In genomic region chr7:20474244-20474643, GRCh38 we compare ENCODE assay signal across 20 cellular contexts.
"Had no signal": no experiment of that assay in that cellular context is flagged by ENCODE, and none has a peak within 500 bp of the region (broad histone marks: within the 10 kb centered on the region; RNA-seq: fewer than 3 reads in every experiment).

No MANE protein-coding gene starts in this region.

- H3K4me3 Mint-ChIP-seq: activated naive CD4-positive, alpha-beta T cell treated with anti-CD3 and anti-CD28 coated beads, Interleukin-2, amount 10 ng/mL, durations not matched to agents 7 days and 5 days; activated T-cell treated with anti-CD3 and anti-CD28 coated beads, Interleukin-2, amount 50 U/mL, for 4 hours; natural killer cell treated with Interleukin-12 subunit alpha and Interleukin-12 subunit beta and Interleukin-15 and Interleukin-18, amount 100 ng/mL, for 72 hours; stimulated activated naive CD8-positive, alpha-beta T cell treated with anti-CD3 and anti-CD28 coated beads, Interleukin-15, Interleukin-2, amounts not matched to agents 100 ng/mL and 50 ng/mL, for 24 hours had no signal

- H3K27me3 ChIP-seq: ascending aorta, esophagus muscularis mucosa, heart right ventricle, right lobe of liver, tibial nerve, uterus had no signal

- DNase-seq: activated CD4-positive, alpha-beta T cell treated with anti-CD3 and anti-CD28 coated beads, Interleukin-2, amount 50 U/mL, for 1 hour; activated CD4-positive, CD25-positive, alpha-beta regulatory T cell treated with anti-CD3 and anti-CD28 coated beads, Interleukin-2, amount 50 U/mL, for 72 hours; activated CD8-positive, alpha-beta memory T cell treated with anti-CD3 and anti-CD28 coated beads, Interleukin-2, amount 50 U/mL, for 4 hours; activated naive CD4-positive, alpha-beta T cell treated with anti-CD3 and anti-CD28 coated beads, Interleukin-2, amount 10 ng/mL, durations not matched to agents 7 days and 5 days; activated T-cell treated with anti-CD3 and anti-CD28 coated beads, Interleukin-2, amount 50 U/mL, for 4 hours; cerebellar nuclear complex; cortex of kidney; heart right ventricle; mesendoderm; right lobe of liver; small intestine; stimulated activated CD4-positive, alpha-beta T cell treated with anti-CD3 and anti-CD28 coated beads, Interleukin-15, amount 100 ng/mL, for 24 hours; stimulated activated CD4-positive, alpha-beta T cell treated with anti-CD3 and anti-CD28 coated beads, Interleukin-2, amount 100 ng/mL, for 48 hours; uterus had no signal

- H2AFZ ChIP-seq: parathyroid adenoma had no signal

- H3K9me3 Mint-ChIP-seq: activated naive CD4-positive, alpha-beta T cell treated with anti-CD3 and anti-CD28 coated beads, Interleukin-2, amount 10 ng/mL, durations not matched to agents 7 days and 5 days; activated T-cell treated with anti-CD3 and anti-CD28 coated beads, Interleukin-2, amount 50 U/mL, for 4 hours had no signal

- H3K27ac Mint-ChIP-seq: activated naive CD4-positive, alpha-beta T cell treated with anti-CD3 and anti-CD28 coated beads, Interleukin-2, amount 10 ng/mL, durations not matched to agents 7 days and 5 days; natural killer cell treated with Interleukin-12 subunit alpha and Interleukin-12 subunit beta and Interleukin-15 and Interleukin-18, amount 100 ng/mL, for 72 hours; stimulated activated naive CD8-positive, alpha-beta T cell treated with anti-CD3 and anti-CD28 coated beads, Interleukin-15, Interleukin-2, amounts not matched to agents 100 ng/mL and 50 ng/mL, for 24 hours had no signal

- ATAC-seq: activated T-cell treated with anti-CD3 and anti-CD28 coated beads, Interleukin-2, amount 50 U/mL, for 4 hours; heart right ventricle; natural killer cell treated with Interleukin-12 subunit alpha and Interleukin-12 subunit beta and Interleukin-15 and Interleukin-18, amount 100 ng/mL, for 72 hours; right lobe of liver had no signal

- H3K36me3 Mint-ChIP-seq: activated naive CD4-positive, alpha-beta T cell treated with anti-CD3 and anti-CD28 coated beads, Interleukin-2, amount 10 ng/mL, durations not matched to agents 7 days and 5 days; natural killer cell treated with Interleukin-12 subunit alpha and Interleukin-12 subunit beta and Interleukin-15 and Interleukin-18, amount 100 ng/mL, for 72 hours had no signal

- H3K27ac ChIP-seq: ascending aorta, esophagus muscularis mucosa, parathyroid adenoma, right lobe of liver, uterus had no signal

- H3K9ac ChIP-seq: parathyroid adenoma had no signal

- H3K4me1 Mint-ChIP-seq: activated naive CD4-positive, alpha-beta T cell treated with anti-CD3 and anti-CD28 coated beads, Interleukin-2, amount 10 ng/mL, durations not matched to agents 7 days and 5 days had no signal

- H3K36me3 ChIP-seq: ascending aorta, esophagus muscularis mucosa, heart right ventricle, right lobe of liver, tibial nerve, uterus had no signal

- H3K4me3 ChIP-seq: ascending aorta, esophagus muscularis mucosa, heart right ventricle, right lobe of liver, tibial nerve, uterus had no signal

- H3K27me3 Mint-ChIP-seq: activated naive CD4-positive, alpha-beta T cell treated with anti-CD3 and anti-CD28 coated beads, Interleukin-2, amount 10 ng/mL, durations not matched to agents 7 days and 5 days; natural killer cell treated with Interleukin-12 subunit alpha and Interleukin-12 subunit beta and Interleukin-15 and Interleukin-18, amount 100 ng/mL, for 72 hours; stimulated activated naive CD8-positive, alpha-beta T cell treated with anti-CD3 and anti-CD28 coated beads, Interleukin-15, Interleukin-2, amounts not matched to agents 100 ng/mL and 50 ng/mL, for 24 hours had no signal

- H3K4me1 ChIP-seq: ascending aorta, esophagus muscularis mucosa, right lobe of liver, uterus had no signal

- H3K79me2 ChIP-seq: parathyroid adenoma had no signal

- H3K9me3 ChIP-seq: ascending aorta, esophagus muscularis mucosa, right lobe of liver, tibial nerve, uterus had no signal
